Comparison of ENCODE assay signal across 8 cellular contexts in the genomic region with DNA sequence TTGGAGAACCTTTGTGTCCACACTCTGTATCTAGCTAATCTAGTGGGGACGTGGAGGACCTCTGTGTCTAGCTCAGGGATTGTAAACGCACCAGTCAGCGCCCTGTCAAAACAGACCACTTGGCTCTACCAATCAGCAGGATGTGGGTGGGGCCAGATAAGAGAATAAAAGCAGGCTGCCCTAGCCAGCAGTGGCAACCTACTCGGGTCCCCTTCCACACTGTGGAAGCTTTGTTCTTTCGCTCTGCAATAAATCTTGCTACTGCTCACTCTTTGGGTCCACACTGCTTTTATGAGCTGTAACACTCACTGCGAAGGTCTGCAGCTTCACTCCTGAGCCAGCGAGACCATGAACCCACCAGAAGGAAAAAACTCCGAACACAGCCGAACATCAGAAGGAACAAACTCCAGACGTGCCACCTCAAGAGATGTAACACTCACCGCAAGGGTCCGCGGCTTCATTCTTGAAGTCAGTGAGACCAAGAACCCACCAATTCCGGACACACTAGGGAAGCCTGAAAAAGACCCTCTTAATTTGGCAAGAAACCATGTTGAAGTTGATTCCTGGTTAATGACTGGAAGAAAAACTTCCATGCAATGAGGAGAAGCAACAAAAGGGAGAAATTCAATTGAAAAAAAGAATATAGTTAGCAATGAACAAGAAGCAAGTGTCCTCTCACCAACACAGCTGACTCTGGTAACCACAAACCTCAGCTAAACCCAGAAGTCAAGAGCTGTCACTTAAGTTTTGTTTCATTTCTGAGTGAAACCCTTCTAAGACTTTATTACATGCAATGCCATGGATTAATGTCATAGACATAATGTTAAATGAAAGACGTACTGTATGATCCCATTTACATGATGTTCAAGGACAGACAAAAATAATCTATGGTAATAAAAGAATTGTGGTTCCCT. TPM values are rescaled to one million over a fixed set of nuclear protein-coding genes. Genes with fewer than 3 reads are reported as not detected.
A peak's percentile ranks its signal among the peaks of the same experiment; 100 is the strongest.
DNase-seq lines count a peak whose midpoint lies in the region; ATAC-seq and TF ChIP-seq lines count a peak whose summit lies in the region.
"Not testable (repeated sequence)": the region's sequence is repeated elsewhere in the genome, so short reads cannot be mapped to it uniquely, and the experiment has no call there.

No MANE protein-coding gene starts in this region.

- peak in 3 of 7 experiments; percentile 32 to 60 (median 32) for DNase-seq in CD8-positive, alpha-beta T cell
- DNase-seq in MV-4-11 (lab: John Stamatoyannopoulos, UW): peak; percentile 81
- peak; percentile 76 for DNase-seq in activated CD8-positive, alpha-beta T cell treated with anti-CD3 and anti-CD28 coated beads for 36 hours
- DNase-seq in central memory CD4-positive, alpha-beta T cell: peak; percentile 56
- DNase-seq in stimulated activated CD4-positive, alpha-beta T cell treated with anti-CD3 and anti-CD28 coated beads, Interleukin-1b, Interleukin-23, amount 100 ng/mL, for 48 hours: peak; percentile 19

- not testable (repeated sequence) for H3K36me3 ChIP-seq in CD8-positive, alpha-beta T cell (ENCODE audit: insufficient read depth, low read length)

- CTCF ChIA-PET in CD8-positive, alpha-beta T cell (lab: Charles Lee): interaction anchor here (0.9 to 5.7 kb wide), 5 partner anchors 8 to 296 kb away, joined by 3 to 41 read pairs (median 7); a partner anchor contains a TSS
- CTCF ChIA-PET in activated CD8-positive, alpha-beta T cell treated with anti-CD3 and anti-CD28 coated beads for 36 hours (lab: Charles Lee): interaction anchor here (0.8 to 6.2 kb wide), 6 partner anchors 9 to 296 kb away, joined by 3 to 47 read pairs (median 4); no protein-coding TSS in a partner anchor

- H3K36me3 Mint-ChIP-seq in CD8-positive, alpha-beta T cell; activated CD8-positive, alpha-beta T cell treated with anti-CD3 and anti-CD28 coated beads for 36 hours (ENCODE audit: low read depth): not testable (repeated sequence)

- intact Hi-C loops in CD8-positive, alpha-beta T cell (cut with DNase I, micrococcal nuclease): loop anchor here in 1 of 2 experiments (10.0 kb wide), 1 partner anchor 532 kb away; a partner anchor contains a TSS
- intact Hi-C loops in activated CD8-positive, alpha-beta T cell treated with anti-CD3 and anti-CD28 coated beads for 36 hours (cut with micrococcal nuclease): not testable (repeated sequence)

- peak overlapping the region; percentile 80 for H3K4me3 Mint-ChIP-seq in CD8-positive, alpha-beta T cell
- H3K4me3 Mint-ChIP-seq in activated CD8-positive, alpha-beta T cell treated with anti-CD3 and anti-CD28 coated beads for 36 hours: peak overlapping the region; percentile 79

- peaks cover 46% of the 10 kb centered on the region for H3K4me1 Mint-ChIP-seq in CD8-positive, alpha-beta T cell (ENCODE audit: low read depth)
- peaks cover 52% of the 10 kb centered on the region for H3K4me1 Mint-ChIP-seq in activated CD8-positive, alpha-beta T cell treated with anti-CD3 and anti-CD28 coated beads for 36 hours (ENCODE audit: low read depth)

- POLR2A ChIA-PET in CD8-positive, alpha-beta T cell (lab: Charles Lee): interaction anchor here (1.2 to 6.2 kb wide), 6 partner anchors 9 to 297 kb away, joined by 3 to 46 read pairs (median 6); a partner anchor contains a TSS
- POLR2A ChIA-PET in activated CD8-positive, alpha-beta T cell treated with anti-CD3 and anti-CD28 coated beads for 36 hours (lab: Charles Lee): interaction anchor here (0.6 to 1.8 kb wide), 8 partner anchors 8 to 171 kb away, joined by 3 to 6 read pairs (median 3); a partner anchor contains a TSS

- H3K27ac Mint-ChIP-seq in CD8-positive, alpha-beta T cell: peak overlapping the region; percentile 89
- peak overlapping the region; percentile 90 for H3K27ac Mint-ChIP-seq in activated CD8-positive, alpha-beta T cell treated with anti-CD3 and anti-CD28 coated beads for 36 hours

- not testable (repeated sequence) for H3K9me3 ChIP-seq in CD8-positive, alpha-beta T cell (ENCODE audit: low read length)

- H3K4me3 ChIP-seq in CD8-positive, alpha-beta T cell (ENCODE audit: low read depth, low read length): peak overlapping the region; percentile 24

- peaks cover 35% of the 10 kb centered on the region for H3K4me1 ChIP-seq in CD8-positive, alpha-beta T cell (ENCODE audit: insufficient read depth, low read length)

- peak; percentile 71 for ATAC-seq in CD8-positive, alpha-beta T cell
- ATAC-seq in GM18909 (IDR thresholded peaks at IDR 0.05; ENCODE audit: poor library complexity, unreplicated experiment) (peak; percentile 67), GM21619 (IDR thresholded peaks at IDR 0.05; ENCODE audit: unreplicated experiment) (peak; percentile 77), HG03108 (IDR thresholded peaks at IDR 0.05; ENCODE audit: unreplicated experiment) (peak; percentile 77)
- peak; percentile 75 for ATAC-seq in activated CD8-positive, alpha-beta T cell treated with anti-CD3 and anti-CD28 coated beads for 36 hours

- not testable (repeated sequence) for H3K27me3 Mint-ChIP-seq in CD8-positive, alpha-beta T cell (ENCODE audit: low read depth); activated CD8-positive, alpha-beta T cell treated with anti-CD3 and anti-CD28 coated beads for 36 hours

- H3K9me3 Mint-ChIP-seq in CD8-positive, alpha-beta T cell; activated CD8-positive, alpha-beta T cell treated with anti-CD3 and anti-CD28 coated beads for 36 hours: not testable (repeated sequence)

- H3K27ac ChIP-seq in CD8-positive, alpha-beta T cell (ENCODE audit: low read depth, low read length): not testable (repeated sequence)

- not testable (repeated sequence) for H3K27me3 ChIP-seq in CD8-positive, alpha-beta T cell (ENCODE audit: insufficient read depth, low read length)

- TF ChIP-seq CTCF in CD8-positive, alpha-beta T cell (IDR thresholded peaks at IDR 0.05); activated CD8-positive, alpha-beta T cell treated with anti-CD3 and anti-CD28 coated beads for 36 hours (IDR thresholded peaks at IDR 0.05): not testable (repeated sequence)

RNA-seq across cellular contexts. Expression of a gene that starts 9.7 kb away (rescaled TPM):
- 10 to 100 TPM; 31.1 to 41.5 TPM for total RNA-seq in CD8-positive, alpha-beta T cell
- total RNA-seq in activated CD8-positive, alpha-beta T cell treated with anti-CD3 and anti-CD28 coated beads for 36 hours: 10 to 100 TPM; 58.6 to 61.4 TPM
